ENCODE assay signal across 10 cellular contexts in the genomic region with DNA sequence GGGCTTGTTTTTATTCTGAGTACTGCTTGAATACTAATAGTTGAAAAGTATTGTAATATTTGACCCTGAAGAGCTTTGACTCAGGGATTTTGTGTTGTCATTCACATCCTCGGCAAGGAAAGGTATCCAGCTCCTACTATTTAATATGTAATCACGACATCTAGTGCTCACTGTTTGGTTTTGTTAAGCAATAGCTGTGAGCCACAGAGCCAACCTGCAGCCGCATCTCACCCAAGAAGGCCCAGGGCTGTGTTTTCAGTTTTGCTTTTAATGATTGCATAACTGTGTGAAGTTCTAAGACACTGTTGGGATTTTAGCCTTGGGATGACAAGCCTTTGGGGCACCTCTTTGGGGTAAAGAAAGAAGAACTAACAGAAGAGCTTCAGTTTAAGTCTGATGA.
A peak's percentile ranks its signal among the peaks of the same experiment; 100 is the strongest.
DNase-seq lines count a peak whose midpoint lies in the region; TF ChIP-seq lines count a peak whose summit lies in the region.
"Had no signal": no experiment of that assay in that cellular context is flagged by ENCODE, and none has a peak within 500 bp of the region (broad histone marks: within the 10 kb centered on the region; RNA-seq: fewer than 3 reads in every experiment).

No MANE protein-coding gene starts in this region.

- H3K36me3 ChIP-seq in stomach: no peaks in the 10 kb centered on the region
- H3K36me3 ChIP-seq: HAP-1, neural progenitor cell had no signal

- no peaks in the 10 kb centered on the region for H3K4me1 ChIP-seq in stomach
- H3K4me1 ChIP-seq: neural progenitor cell had no signal

- peak in 1 of 7 experiments; percentile 33 for TF ChIP-seq CTCF in stomach (IDR thresholded peaks at IDR 0.05)

- TF ChIP-seq EP300 in stomach (IDR thresholded peaks at IDR 0.05): no peak

- no peak overlapping the region for H3K4me3 ChIP-seq in stomach
- H3K4me3 ChIP-seq: HAP-1, neural progenitor cell had no signal

- peak overlapping the region in 1 of 5 donors; percentile 47 for H3K27ac ChIP-seq in stomach
- H3K27ac ChIP-seq: neural progenitor cell had no signal

- TF ChIP-seq POLR2A in stomach (IDR thresholded peaks at IDR 0.05): no peak

- 23 to 48% (median 27%) methylated on average over 3 of the region's 3 CpGs for WGBS in stomach, 5 donors

- intact Hi-C loops in stomach (cut with DNase I; ENCODE audit: low total_unique reads): no loop called here

- H3K27me3 ChIP-seq in stomach: no peaks in the 10 kb centered on the region
- H3K27me3 ChIP-seq: neural progenitor cell had no signal

- DNase-seq in HuH-7.5 (ENCODE audit: low spot score) (peak; percentile 52), RPMI7951 (ENCODE audit: low read depth) (peak; percentile 22), glomerular visceral epithelial cell (ENCODE audit: extremely low spot score) (peak; percentile 51), stomach (peak; percentile 59), epidermal melanocyte (ENCODE audit: insufficient read length, low spot score) (no peak), T-helper 9 cell (no peak), NCI-H2196 (lab: John Stamatoyannopoulos, UW; ENCODE audit: unreplicated experiment) (no peak)
- DNase-seq: COR-L47 had no signal

- H3K9me3 ChIP-seq in stomach: no peaks in the 10 kb centered on the region
- H3K9me3 ChIP-seq: HAP-1 had no signal

Comparison
In these comparisons a context has a peak if more than half of its experiments do, and no peak if none do; other contexts are left out.
1. DNase-seq: peak in HuH-7.5 (single experiment), RPMI7951 (single experiment), glomerular visceral epithelial cell (single experiment) and stomach (single experiment); none in epidermal melanocyte (single experiment), T-helper 9 cell (single experiment) and NCI-H2196 (single experiment).